8 cellular contexts compared by ENCODE assay signal in the genomic region with DNA sequence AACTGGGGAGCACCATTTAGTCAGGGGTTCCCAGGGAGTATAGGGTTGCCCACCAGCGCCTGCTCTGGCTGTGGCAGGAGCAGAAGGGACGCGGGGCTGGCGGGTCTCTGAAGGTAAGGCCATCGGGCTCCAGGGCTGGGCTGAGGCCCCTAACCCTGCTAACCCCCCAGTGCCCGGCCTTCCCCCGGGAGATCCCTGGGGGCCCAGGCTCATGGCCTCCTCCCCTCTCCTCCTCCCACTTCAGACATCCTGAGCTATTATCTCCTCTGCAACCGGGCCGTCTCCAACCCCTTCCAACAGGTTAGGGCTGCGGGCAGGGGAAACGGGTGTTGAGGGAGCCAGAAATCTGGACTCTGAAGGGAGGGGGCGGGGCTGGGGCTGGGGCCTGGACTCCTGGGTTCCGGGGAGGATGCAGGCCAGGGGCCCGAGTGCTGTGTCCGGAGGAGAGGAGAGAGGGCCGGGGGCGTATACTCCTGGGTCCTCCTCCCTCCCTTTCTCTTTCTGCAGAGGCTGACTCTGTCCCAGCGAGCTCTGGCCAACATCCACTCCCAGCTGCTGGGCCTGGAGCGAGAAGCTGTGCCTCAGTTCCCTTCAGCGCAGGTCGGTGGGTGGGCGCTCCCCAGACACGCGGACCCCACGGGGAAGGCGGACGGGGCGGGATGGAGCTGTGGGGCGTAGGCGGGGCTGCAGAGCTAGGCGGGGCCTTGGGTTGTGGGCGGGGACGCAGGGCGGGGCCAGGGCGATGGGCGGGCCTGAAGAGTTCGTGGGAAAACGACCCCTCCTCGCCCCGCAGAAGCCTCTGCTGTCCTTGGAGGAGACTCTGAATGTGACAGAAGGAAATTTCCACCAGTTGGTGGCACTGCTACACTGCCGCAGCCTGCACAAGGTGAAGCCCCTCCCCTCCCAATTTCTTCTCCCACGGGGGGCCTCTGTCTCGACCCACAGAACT. TPM values are rescaled to one million over a fixed set of nuclear protein-coding genes. Genes with fewer than 3 reads are reported as not detected.
DNase-seq lines count a peak whose midpoint lies in the region; ATAC-seq and TF ChIP-seq lines count a peak whose summit lies in the region.

No MANE protein-coding gene starts in this region.

- H3K36me3 Mint-ChIP-seq in CD8-positive, alpha-beta memory T cell, result no peaks in the 10 kb centered on the region

- no peaks in the 10 kb centered on the region for H3K79me2 ChIP-seq in Karpas-422 (ENCODE audit: low read length)

- TF ChIP-seq EP300 in ovary (IDR thresholded peaks at IDR 0.05), result no peak

- no peak overlapping the region for H2AFZ ChIP-seq in Karpas-422 (ENCODE audit: low read length)

- intact Hi-C loops in ovary (cut with DNase I), result no loop called here

- no peaks in the 10 kb centered on the region for H3K27me3 ChIP-seq in CD8-positive, alpha-beta memory T cell (ENCODE audit: insufficient read depth, low read length, poor library complexity, severe bottlenecking)
- no peaks in the 10 kb centered on the region for H3K27me3 ChIP-seq in Karpas-422 (ENCODE audit: low read length)
- no peaks in the 10 kb centered on the region for H3K27me3 ChIP-seq in ovary

- peak overlapping the region in 6 of 7 donors; percentile 32 to 84 (median 42) for H3K4me3 Mint-ChIP-seq in CD8-positive, alpha-beta memory T cell

- CTCF ChIA-PET in CD8-positive, alpha-beta memory T cell (lab: Charles Lee), result no interaction called here

- no peaks in the 10 kb centered on the region for H3K36me3 ChIP-seq in CD8-positive, alpha-beta memory T cell (ENCODE audit: insufficient read depth, low read length)
- no peaks in the 10 kb centered on the region for H3K36me3 ChIP-seq in Karpas-422 (ENCODE audit: insufficient read depth, low read length)
- H3K36me3 ChIP-seq in ovary, result no peaks in the 10 kb centered on the region

- TF ChIP-seq POLR2A in ovary (IDR thresholded peaks at IDR 0.05), result no peak

- H3K9me2 ChIP-seq in Karpas-422 (replicated peaks; ENCODE audit: insufficient read depth, low read length), result no peaks in the 10 kb centered on the region

- H3K9me3 Mint-ChIP-seq in CD8-positive, alpha-beta memory T cell, result no peaks in the 10 kb centered on the region

- ATAC-seq in GM19397 (IDR thresholded peaks at IDR 0.05; ENCODE audit: unreplicated experiment), result no peak
- ATAC-seq in GM21367 (IDR thresholded peaks at IDR 0.05; ENCODE audit: unreplicated experiment), result no peak
- ATAC-seq in HG02610 (IDR thresholded peaks at IDR 0.05; ENCODE audit: unreplicated experiment), result no peak

- H3K4me2 ChIP-seq in Karpas-422 (ENCODE audit: low read depth, low read length, poor library complexity, severe bottlenecking), result no peak overlapping the region

- H3K27ac ChIP-seq in CD8-positive, alpha-beta memory T cell (ENCODE audit: low read depth, low read length), result no peak overlapping the region
- H3K27ac ChIP-seq in Karpas-422 (ENCODE audit: low read length) (no peak overlapping the region), ovary (no peak overlapping the region)

- no peak overlapping the region for H3K4me3 ChIP-seq in CD8-positive, alpha-beta memory T cell (ENCODE audit: low read length)
- no peak overlapping the region for H3K4me3 ChIP-seq in Karpas-422 (ENCODE audit: low read length)
- H3K4me3 ChIP-seq in ovary, result peak overlapping the region; percentile 26

- DNase-seq in CD8-positive, alpha-beta memory T cell, result peak in 4 of 5 donors; percentile 25 to 40 (median 35)
- DNase-seq in Karpas-422 (peak; percentile 64), fibroblast of gingiva (ENCODE audit: low read depth) (peak; percentile 14), ovary (peak in 3 of 5 donors; percentile 64 to 76 (median 66))
- peak; percentile 78 for DNase-seq in activated CD8-positive, alpha-beta memory T cell treated with anti-CD3 and anti-CD28 coated beads, Interleukin-2, amount 50 U/mL, for 48 hours

- POLR2A ChIA-PET in CD8-positive, alpha-beta memory T cell (lab: Charles Lee), result no interaction called here

- H3K9me3 ChIP-seq in CD8-positive, alpha-beta memory T cell (ENCODE audit: low read length), result no peaks in the 10 kb centered on the region
- no peaks in the 10 kb centered on the region for H3K9me3 ChIP-seq in Karpas-422 (ENCODE audit: low read length)
- H3K9me3 ChIP-seq in ovary, result no peaks in the 10 kb centered on the region

- peak overlapping the region in 1 of 8 donors; percentile 84 for H3K27ac Mint-ChIP-seq in CD8-positive, alpha-beta memory T cell

- peaks cover 10 to 29% (median 16%) of the 10 kb centered on the region in 3 donors for H3K4me1 Mint-ChIP-seq in CD8-positive, alpha-beta memory T cell

- H3K27me3 Mint-ChIP-seq in CD8-positive, alpha-beta memory T cell, result peaks cover 18 to 19% of the 10 kb centered on the region in 2 donors

- peaks cover 27% of the 10 kb centered on the region for H4K20me1 ChIP-seq in Karpas-422 (ENCODE audit: insufficient read depth, low read depth, low read length)

- H3K9ac ChIP-seq in Karpas-422 (ENCODE audit: low read length), result no peak overlapping the region

- H3K4me1 ChIP-seq in CD8-positive, alpha-beta memory T cell (ENCODE audit: insufficient read depth, low read length), result peaks cover 11% of the 10 kb centered on the region
- H3K4me1 ChIP-seq in Karpas-422 (ENCODE audit: low read length), result no peaks in the 10 kb centered on the region
- H3K4me1 ChIP-seq in ovary (ENCODE audit: insufficient read depth), result peaks cover 12% of the 10 kb centered on the region

- TF ChIP-seq CTCF in ovary (IDR thresholded peaks at IDR 0.05), result no peak

- 3% methylated on average over 35 to 43 of the region's 43 CpGs for WGBS in ovary, 3 donors

RNA-seq across cellular contexts. Expression of gene TTYH1, which starts 15.3 kb away (rescaled TPM):
- under 1 TPM in 1 of 2 experiments, not detected in 1; 0.66 TPM for total RNA-seq in CD8-positive, alpha-beta memory T cell
- polyA plus RNA-seq in CD8-positive, alpha-beta memory T cell, result not detected
- not detected in 2 replicates for total RNA-seq in Karpas-422 (2014; rRNA removed; shearing (Covaris generic); ENCODE audit: low replicate concordance)
- 10 to 100 TPM in 1 of 7 donors, 1 to 10 TPM in 5, under 1 TPM in 1; 0.95 to 34.2 (median 7.5) TPM for total RNA-seq in ovary
- 1 to 10 TPM in 1 of 2 donors, under 1 TPM in 1; 0.25 to 1.3 TPM for polyA plus RNA-seq in ovary

RNA-seq across cellular contexts. Expression of gene LENG8, which starts 18.4 kb away (rescaled TPM):
- total RNA-seq in CD8-positive, alpha-beta memory T cell, result 100 to 1,000 TPM; 132 to 144 TPM
- 8.0 TPM for polyA plus RNA-seq in CD8-positive, alpha-beta memory T cell
- 88.3 and 99.4 TPM in 2 replicates for total RNA-seq in Karpas-422 (2014; rRNA removed; shearing (Covaris generic); ENCODE audit: low replicate concordance)
- 100 to 1,000 TPM; 105 to 207 (median 156) TPM for total RNA-seq in ovary
- 100 to 1,000 TPM in 1 of 2 donors, 10 to 100 TPM in 1; 29.9 to 122 TPM for polyA plus RNA-seq in ovary

RNA-seq across cellular contexts. Expression of gene LENG9, which starts 33.0 kb away (rescaled TPM):
- total RNA-seq in CD8-positive, alpha-beta memory T cell, result 1 to 10 TPM; 3.8 to 4.4 TPM
- polyA plus RNA-seq in CD8-positive, alpha-beta memory T cell, result 0.23 TPM
- 5.0 and 14.1 TPM in 2 replicates for total RNA-seq in Karpas-422 (2014; rRNA removed; shearing (Covaris generic); ENCODE audit: low replicate concordance)
- 1 to 10 TPM; 2.7 to 8.3 (median 5.5) TPM for total RNA-seq in ovary
- polyA plus RNA-seq in ovary, result 1 to 10 TPM in 1 of 2 donors, under 1 TPM in 1; 0.70 to 3.0 TPM

RNA-seq across cellular contexts. Expression of gene CDC42EP5, which starts 42.5 kb away (rescaled TPM):
- total RNA-seq in CD8-positive, alpha-beta memory T cell, result 1 to 10 TPM in 1 of 2 experiments, under 1 TPM in 1; 0.44 to 1.1 TPM
- not detected for polyA plus RNA-seq in CD8-positive, alpha-beta memory T cell
- not detected in 2 replicates for total RNA-seq in Karpas-422 (2014; rRNA removed; shearing (Covaris generic); ENCODE audit: low replicate concordance)
- 10 to 100 TPM in 6 of 7 donors, 1 to 10 TPM in 1; 7.8 to 31.0 (median 18.8) TPM for total RNA-seq in ovary
- polyA plus RNA-seq in ovary, result 10 to 100 TPM in 1 of 2 donors, under 1 TPM in 1; 0.55 to 13.2 TPM

Comparison
In these comparisons a context has a peak if more than half of its experiments do, and no peak if none do; other contexts are left out.
1. DNase-seq: peak in every context shown above with its lines; median percentile 78 in activated CD8-positive, alpha-beta memory T cell treated with anti-CD3 and anti-CD28 coated beads, Interleukin-2, amount 50 U/mL, for 48 hours; 66 in ovary; 64 in Karpas-422; 35 in CD8-positive, alpha-beta memory T cell; 14 in fibroblast of gingiva.